ENCODE assay signal across 14 cellular contexts in genomic region chr1:85583355-85584263, GRCh38. TPM values are rescaled to one million over a fixed set of nuclear protein-coding genes. Genes with fewer than 3 reads are reported as not detected.
DNase-seq lines count a peak whose midpoint lies in the region; ATAC-seq, FAIRE-seq and TF ChIP-seq lines count a peak whose summit lies in the region.
"Had no signal": no experiment of that assay in that cellular context is flagged by ENCODE, and none has a peak within 500 bp of the region (broad histone marks: within the 10 kb centered on the region; RNA-seq: fewer than 3 reads in every experiment).

No MANE protein-coding gene starts in this region.

- H3K4me1 ChIP-seq in mammary epithelial cell (ENCODE audit: insufficient read depth, low read length) (peaks cover 31% of the 10 kb centered on the region), HepG2 (ENCODE audit: insufficient read depth, low read length) (peaks cover 59% of the 10 kb centered on the region), suprapubic skin (peaks cover 21% of the 10 kb centered on the region)

- H3K9me3 ChIP-seq in mammary epithelial cell (replicated peaks; ENCODE audit: insufficient read depth, low read length), result no peaks in the 10 kb centered on the region
- H3K9me3 ChIP-seq in HepG2 (ENCODE audit: low read length), result peaks cover 7% of the 10 kb centered on the region; the same call in 1 of the 2 replicates
- no peaks in the 10 kb centered on the region for H3K9me3 ChIP-seq in suprapubic skin

- H3K36me3 ChIP-seq in mammary epithelial cell (ENCODE audit: insufficient read depth, low read length) (peaks cover 25% of the 10 kb centered on the region), HepG2 (replicated peaks in 1 of 2; ENCODE audit: control insufficient read depth in 1 of 2, insufficient read depth in 2 of 2, low read length in 2 of 2) (peaks cover 4 to 13% of the 10 kb centered on the region in 2 experiments), suprapubic skin (peaks cover 14% of the 10 kb centered on the region)

- H3K9ac ChIP-seq in mammary epithelial cell (ENCODE audit: insufficient read depth, low read length) (no peak overlapping the region), HepG2 (ENCODE audit: insufficient read depth, low read depth, low read length) (no peak overlapping the region)

- peaks cover 1% of the 10 kb centered on the region for H3K9me3 Mint-ChIP-seq in activated naive CD4-positive, alpha-beta T cell treated with anti-CD3 and anti-CD28 coated beads for 36 hours
- H3K9me3 Mint-ChIP-seq: activated CD4-positive, alpha-beta T cell treated with anti-CD3 and anti-CD28 coated beads, Interleukin-2, amount 10 ng/mL, durations not matched to agents 24 days and 14 days; natural killer cell had no signal

- no peaks in the 10 kb centered on the region for H4K20me1 ChIP-seq in mammary epithelial cell (ENCODE audit: insufficient read depth, low read length)
- H4K20me1 ChIP-seq in HepG2 (ENCODE audit: insufficient read depth, low read length), result peaks cover 8% of the 10 kb centered on the region; the same call in 1 of the 2 replicates

- BruUV-seq in mammary epithelial cell (replicated peaks; lab: Mats Ljungman, UMichigan) (no TSS peak), HepG2 (replicated peaks; lab: Mats Ljungman, UMichigan) (no TSS peak)

- H3K79me2 ChIP-seq in mammary epithelial cell (ENCODE audit: insufficient read depth, low read length) (peaks cover 28% of the 10 kb centered on the region), HepG2 (ENCODE audit: insufficient read depth, low read length) (no peaks in the 10 kb centered on the region)

- H3K4me3 ChIP-seq in mammary epithelial cell (replicated peaks in 1 of 3; ENCODE audit: insufficient read depth in 1 of 3, low read depth in 2 of 3, low read length in 3 of 3) (peak overlapping the region in 2 of 3 experiments; percentile 86 to 95), HepG2 (replicated peaks in 1 of 3; ENCODE audit: insufficient read depth in 1 of 3, low read depth in 2 of 3, low read length in 3 of 3) (no peak overlapping the region), suprapubic skin (peak overlapping the region; percentile 84)

- intact Hi-C loops in mammary epithelial cell (cut with micrococcal nuclease), result loop anchor here (1.0 to 5.0 kb wide), 7 partner anchors 24 to 275 kb away; no protein-coding TSS in a partner anchor
- intact Hi-C loops in HepG2 (cut with micrococcal nuclease; ENCODE audit: unreplicated experiment), result loop anchor here (1.0 to 5.0 kb wide), 5 partner anchors 24 to 1744 kb away; partner anchors contain the start of genes LMO4 and ZNHIT6
- intact Hi-C loops in activated naive CD4-positive, alpha-beta T cell treated with anti-CD3 and anti-CD28 coated beads for 36 hours (cut with micrococcal nuclease), result no loop called here

- H3K27me3 ChIP-seq in mammary epithelial cell (ENCODE audit: insufficient read depth, low read length), result no peaks in the 10 kb centered on the region
- peaks cover 0 to 10% of the 10 kb centered on the region in 2 experiments; a peak in 2 of 5 replicates for H3K27me3 ChIP-seq in HepG2 (ENCODE audit: control insufficient read depth in 1 of 2, insufficient read depth in 2 of 2, low read length in 2 of 2)
- no peaks in the 10 kb centered on the region for H3K27me3 ChIP-seq in suprapubic skin

- POLR2A ChIA-PET in HepG2 (lab: Yijun Ruan, JAX), result interaction anchor here (0.9 to 3.7 kb wide), 6 partner anchors 23 to 307 kb away, joined by 3 to 25 read pairs (median 8); partner anchors contain the start of genes BCL10 and ZNHIT6

- CTCF ChIA-PET in mammary epithelial cell (lab: Charles Lee; ENCODE audit: low non-redundant PET), result interaction anchor here (0.5 to 0.6 kb wide), 3 partner anchors 110 to 916 kb away, joined by 4 to 7 read pairs (median 4); no protein-coding TSS in a partner anchor
- CTCF ChIA-PET in HepG2 (lab: Yijun Ruan, JAX; ENCODE audit: low intra/inter-chr PET ratio, low total read pairs), result no interaction called here
- CTCF ChIA-PET in activated naive CD4-positive, alpha-beta T cell treated with anti-CD3 and anti-CD28 coated beads for 36 hours (lab: Charles Lee), result interaction anchor here (0.6 to 0.7 kb wide), 3 partner anchors 22 to 639 kb away, joined by 3 read pairs; no protein-coding TSS in a partner anchor

- peak overlapping the region; percentile 81 for H3K4me2 ChIP-seq in mammary epithelial cell (ENCODE audit: insufficient read depth, low read depth, low read length)
- no peak overlapping the region for H3K4me2 ChIP-seq in HepG2 (ENCODE audit: low read depth, low read length)

- no peak overlapping the region for H3K27ac ChIP-seq in mammary epithelial cell (ENCODE audit: insufficient read depth, low read depth, low read length)
- H3K27ac ChIP-seq in HepG2 (ENCODE audit: extremely low read length, insufficient read depth, low read length), result no peak overlapping the region
- H3K27ac ChIP-seq in suprapubic skin, result no peak overlapping the region

- no peaks in the 10 kb centered on the region for H3K36me3 Mint-ChIP-seq in activated naive CD4-positive, alpha-beta T cell treated with anti-CD3 and anti-CD28 coated beads for 36 hours (ENCODE audit: low read depth)
- H3K36me3 Mint-ChIP-seq: activated naive CD8-positive, alpha-beta T cell treated with anti-CD3 and anti-CD28 coated beads, Interleukin-2, amount 10 ng/mL, durations not matched to agents 7 days and 5 days; natural killer cell had no signal

- H3K4me3 Mint-ChIP-seq in activated naive CD4-positive, alpha-beta T cell treated with anti-CD3 and anti-CD28 coated beads for 36 hours, result no peak overlapping the region
- H3K4me3 Mint-ChIP-seq: activated CD4-positive, alpha-beta T cell treated with anti-CD3 and anti-CD28 coated beads, Interleukin-2, amount 10 ng/mL, durations not matched to agents 24 days and 14 days; activated naive CD8-positive, alpha-beta T cell treated with anti-CD3 and anti-CD28 coated beads, Interleukin-2, amount 10 ng/mL, durations not matched to agents 7 days and 5 days; natural killer cell had no signal

- FAIRE-seq in HepG2 (lab: Jason Lieb, UNC), result no peak
- FAIRE-seq: frontal cortex had no signal

- H3K4me1 Mint-ChIP-seq in activated naive CD4-positive, alpha-beta T cell treated with anti-CD3 and anti-CD28 coated beads for 36 hours (ENCODE audit: low read depth), result peaks cover 14% of the 10 kb centered on the region
- H3K4me1 Mint-ChIP-seq: natural killer cell had no signal

- H3K27ac Mint-ChIP-seq in activated naive CD4-positive, alpha-beta T cell treated with anti-CD3 and anti-CD28 coated beads for 36 hours, result no peak overlapping the region
- H3K27ac Mint-ChIP-seq: activated CD4-positive, alpha-beta T cell treated with anti-CD3 and anti-CD28 coated beads, Interleukin-2, amount 10 ng/mL, durations not matched to agents 24 days and 14 days; activated naive CD8-positive, alpha-beta T cell treated with anti-CD3 and anti-CD28 coated beads, Interleukin-2, amount 10 ng/mL, durations not matched to agents 7 days and 5 days; natural killer cell had no signal

- H2AFZ ChIP-seq in mammary epithelial cell (ENCODE audit: low read depth, low read length) (no peak overlapping the region), HepG2 (ENCODE audit: low read length) (no peak overlapping the region)

- no peak; a peak in 1 of 4 replicates for TF ChIP-seq POLR2A in HepG2 (IDR thresholded peaks at IDR 0.05; ENCODE audit: insufficient read depth in 1 of 2, low read depth in 2 of 2, low read length in 2 of 2)
- TF ChIP-seq POLR2A in suprapubic skin (IDR thresholded peaks at IDR 0.05), result no peak

- WGBS in mammary epithelial cell (ENCODE audit: low coverage, missing lambda C conversion rate), result 79% methylated on average over 7 of the region's 7 CpGs
- WGBS in HepG2 (ENCODE audit: low lambda C conversion rate), result 83% methylated on average over 7 of the region's 7 CpGs
- 81% methylated on average over 7 of the region's 7 CpGs for WGBS in suprapubic skin

- DNase-seq in HS-5 (ENCODE audit: low read depth), result peak; percentile 59
- no peak for DNase-seq in mammary epithelial cell
- no peak for DNase-seq in HepG2 (ENCODE audit: low spot score)
- DNase-seq in suprapubic skin (ENCODE audit: low spot score in 2 of 2), result no peak
- no peak for DNase-seq in activated naive CD4-positive, alpha-beta T cell treated with anti-CD3 and anti-CD28 coated beads for 36 hours
- DNase-seq in NCI-H82 treated with DMSO at 0.1 percent for 48 hours (lab: John Stamatoyannopoulos, UW; ENCODE audit: unreplicated experiment), result no peak
- no peak for DNase-seq in stimulated activated CD8-positive, alpha-beta memory T cell treated with anti-CD3 and anti-CD28 coated beads, Interleukin-4, amount 100 ng/mL, for 48 hours
- DNase-seq: activated CD4-positive, alpha-beta T cell treated with anti-CD3 and anti-CD28 coated beads, Interleukin-2, amount 10 ng/mL, durations not matched to agents 24 days and 14 days; activated naive CD8-positive, alpha-beta T cell treated with anti-CD3 and anti-CD28 coated beads, Interleukin-2, amount 10 ng/mL, durations not matched to agents 7 days and 5 days; DND-41; natural killer cell; SHP77 treated with DMSO at 0.1 percent for 48 hours had no signal

- ATAC-seq in HepG2 (no peak), HG03095 (IDR thresholded peaks at IDR 0.05; ENCODE audit: unreplicated experiment) (no peak)
- ATAC-seq: natural killer cell had no signal

- H3K27me3 Mint-ChIP-seq in activated naive CD4-positive, alpha-beta T cell treated with anti-CD3 and anti-CD28 coated beads for 36 hours (ENCODE audit: low read depth), result peaks cover 51% of the 10 kb centered on the region

- TF ChIP-seq RAD21 in HepG2 (CRISPR knock-in tag; IDR thresholded peaks at IDR 0.05), result no peak

- dilution Hi-C loops in mammary epithelial cell (cut with HindIII; ENCODE audit: low sequenced_read_pairs), result loop anchor here (5.0 kb wide), 1 partner anchor 101 kb away; no protein-coding TSS in a partner anchor

- TF ChIP-seq CTCF in mammary epithelial cell (conservative IDR thresholded peaks at IDR 0.05 in 1 of 2, IDR thresholded peaks at IDR 0.05 in 1 of 2; ENCODE audit: extremely low read depth in 1 of 2, insufficient read depth in 1 of 2, low read depth in 1 of 2, low read length in 2 of 2) (no peak), HepG2 (CRISPR knock-in tag; IDR thresholded peaks at IDR 0.05) (no peak), suprapubic skin (IDR thresholded peaks at IDR 0.05) (no peak)

- no peak for TF ChIP-seq EP300 in HepG2 (IDR thresholded peaks at IDR 0.05; ENCODE audit: low read depth in 2 of 2, low read length in 2 of 2)
- TF ChIP-seq EP300 in HepG2 (CRISPR knock-in tag; IDR thresholded peaks at IDR 0.05; ENCODE audit: borderline replicate concordance), result no peak
- TF ChIP-seq EP300 in suprapubic skin (IDR thresholded peaks at IDR 0.05), result no peak

- in situ Hi-C loops in mammary epithelial cell (cut with MboI; ENCODE audit: low sequenced_read_pairs in 2 of 2) (loop anchor here in 1 of 2 donors (25.0 kb wide), 1 partner anchor 271 kb away; no protein-coding TSS in a partner anchor), HepG2 (cut with HindIII; ENCODE audit: extremely low pct_ligation_motif_present, low pct_unique_long_range_greater_than_20kb) (loop anchor here (10.0 kb wide), 1 partner anchor 101 kb away; no protein-coding TSS in a partner anchor)

RNA-seq across cellular contexts. Expression of gene CCN1, which starts 3.0 kb away (rescaled TPM):
- total RNA-seq in mammary epithelial cell, result 100 to 1,000 TPM in 1 of 2 donors, 10 to 100 TPM in 1; 59.7 to 164 TPM
- 83.8 TPM for polyA plus RNA-seq in mammary epithelial cell
- 130 TPM for polyA minus RNA-seq in mammary epithelial cell
- 1.2 and 2.6 TPM in 2 replicates for total RNA-seq in HepG2 (2016; rRNA removed; fragmentation: Illumina TruSeq; extraction: Trizol)
- 0.30 and 0.35 TPM in 2 replicates for total RNA-seq in HepG2 (2016; cell fraction: cytosol; rRNA removed; fragmentation: Illumina TruSeq; extraction: Trizol; ENCODE audit: low read depth)
- total RNA-seq in HepG2 (2016; cell fraction: insoluble cytoplasmic fraction; rRNA removed; fragmentation: Illumina TruSeq; extraction: Trizol), result 1.3 and 2.6 TPM in 2 replicates
- 0.96 and 1.2 TPM in 2 replicates for total RNA-seq in HepG2 (2016; cell fraction: membrane; rRNA removed; fragmentation: Illumina TruSeq; extraction: Trizol)
- total RNA-seq in HepG2 (2016; cell fraction: nucleus; rRNA removed; fragmentation: Illumina TruSeq; extraction: Trizol), result 7.9 and 8.7 TPM in 2 replicates
- polyA plus RNA-seq in HepG2 (2011; rRNA removed), result 12.5 and 14.9 TPM in 2 replicates
- 14.0 and 14.8 TPM in 2 replicates for polyA plus RNA-seq in HepG2 (2011; cell fraction: cytosol; rRNA removed)
- polyA plus RNA-seq in HepG2 (2011; cell fraction: nucleus; rRNA removed), result 39.7 and 43.2 TPM in 2 replicates
- polyA plus RNA-seq in HepG2 (2012), result 12.9 and 24.7 TPM in 2 replicates
- 0.79 and 0.81 TPM in 2 replicates for polyA plus RNA-seq in HepG2 (2016; cell fraction: cytosol; fragmentation: Illumina TruSeq; extraction: Trizol; ENCODE audit: low read depth)
- 2.6 and 3.5 TPM in 2 replicates for polyA plus RNA-seq in HepG2 (2016; cell fraction: insoluble cytoplasmic fraction; fragmentation: Illumina TruSeq; extraction: Trizol; ENCODE audit: low read depth)
- polyA plus RNA-seq in HepG2 (2016; cell fraction: membrane; fragmentation: Illumina TruSeq; extraction: Trizol; ENCODE audit: low read depth), result 1.3 and 2.1 TPM in 2 replicates
- 35.0 and 36.4 TPM in 2 replicates for polyA plus RNA-seq in HepG2 (2016; cell fraction: nucleus; fragmentation: Illumina TruSeq; extraction: Trizol; ENCODE audit: insufficient read depth, low read depth)
- 6.4 and 13.6 TPM in 2 replicates for polyA minus RNA-seq in HepG2 (2011; rRNA and poly(A)+ RNA removed; ENCODE audit: low replicate concordance)
- polyA minus RNA-seq in HepG2 (2011; cell fraction: cytosol; rRNA and poly(A)+ RNA removed), result 13.9 and 16.1 TPM in 2 replicates
- 23.2 TPM in 2 replicates for polyA minus RNA-seq in HepG2 (2011; cell fraction: nucleus; rRNA and poly(A)+ RNA removed)
- total RNA-seq in suprapubic skin, result 100 to 1,000 TPM in 2 of 4 donors, 10 to 100 TPM in 2; 88.0 to 236 (median 105) TPM
- not detected for total RNA-seq in activated naive CD4-positive, alpha-beta T cell treated with anti-CD3 and anti-CD28 coated beads for 36 hours
- total RNA-seq: activated naive CD8-positive, alpha-beta T cell treated with anti-CD3 and anti-CD28 coated beads, Interleukin-2, amount 10 ng/mL, durations not matched to agents 7 days and 5 days; natural killer cell had no signal

Comparison
In these comparisons a context has a peak if more than half of its experiments do, and no peak if none do; other contexts are left out.
1. H3K4me3 ChIP-seq: peak in mammary epithelial cell (2 of 3) and suprapubic skin (single experiment); none in HepG2 (0 of 3).
2. RNA of gene CCN1, which starts 3.0 kb away (total RNA-seq): 59.7 to 164 TPM in mammary epithelial cell and 88.0 to 236 TPM in suprapubic skin; 0.30 to 8.7 TPM in HepG2 and not detected in activated naive CD4-positive, alpha-beta T cell treated with anti-CD3 and anti-CD28 coated beads for 36 hours; every median in the first group is over 4 times any median in the second.